29 cellular contexts compared by ENCODE assay signal in genomic region chr15:29053006-29053405, GRCh38.
"Had no signal": no experiment of that assay in that cellular context is flagged by ENCODE, and none has a peak within 500 bp of the region (broad histone marks: within the 10 kb centered on the region; RNA-seq: fewer than 3 reads in every experiment).

No MANE protein-coding gene starts in this region.

- H3K4me3 ChIP-seq: heart left ventricle, hepatocyte, lower lobe of right lung, ovary, right atrium auricular region, skin epidermis, stomach, testis, thyroid gland, transverse colon, upper lobe of left lung had no signal

- H3K36me3 ChIP-seq: heart left ventricle, lower lobe of right lung, neutrophil, ovary, right atrium auricular region, stomach, thyroid gland, transverse colon, upper lobe of left lung had no signal

- H3K4me1 ChIP-seq: heart left ventricle, lower lobe of right lung, right atrium auricular region, stomach, testis, thyroid gland, transverse colon, upper lobe of left lung had no signal

- H3K79me2 ChIP-seq: hepatocyte had no signal

- H3K27me3 ChIP-seq: heart left ventricle, hepatocyte, neutrophil, ovary, right atrium auricular region, stomach, testis, thyroid gland, transverse colon, upper lobe of left lung had no signal

- H3K27ac ChIP-seq: heart left ventricle, hepatocyte, lower lobe of right lung, neutrophil, ovary, right atrium auricular region, skin epidermis, stomach, testis, thyroid gland, transverse colon, upper lobe of left lung had no signal

- H2AFZ ChIP-seq: hepatocyte had no signal

- DNase-seq: heart left ventricle; kidney glomerular epithelial cell; left cardiac atrium; left ventricle myocardium superior; lower lobe of right lung; mammary epithelial cell; mesenchymal stem cell; naive B cell; occipital lobe; ovary; stimulated activated CD4-positive, alpha-beta T cell treated with anti-CD3 and anti-CD28 coated beads, Interleukin-12 subunit alpha, Interleukin-12 subunit beta, amount 100 ng/mL, for 4 hours; stimulated activated CD4-positive, alpha-beta T cell treated with anti-CD3 and anti-CD28 coated beads, Interleukin-15, amount 100 ng/mL, for 24 hours; stimulated activated CD4-positive, alpha-beta T cell treated with anti-CD3 and anti-CD28 coated beads, Interleukin-2, amount 100 ng/mL, for 24 hours; stimulated activated CD4-positive, alpha-beta T cell treated with anti-CD3 and anti-CD28 coated beads, Interleukin-4, amount 100 ng/mL, for 1 hour; stimulated activated naive B cell treated with anti-CD40 and anti-IgM and Interleukin-4, amounts not matched to agents 10 μg/mL and 1 μg/mL and 100 μg/mL, for 72 hours; stimulated activated naive CD8-positive, alpha-beta T cell treated with anti-CD3 and anti-CD28 coated beads, Interleukin-15, Interleukin-2, amounts not matched to agents 100 U/mL and 50 U/mL, for 24 hours; stomach; testis; thyroid gland; transverse colon had no signal

- ATAC-seq: heart left ventricle; left cardiac atrium; left lobe of liver; left ventricle myocardium superior; lower lobe of right lung; sciatic nerve; stimulated activated naive B cell treated with anti-CD40 and anti-IgM and Interleukin-4, amounts not matched to agents 10 μg/mL and 1 μg/mL and 100 μg/mL, for 72 hours; stimulated activated naive CD8-positive, alpha-beta T cell treated with anti-CD3 and anti-CD28 coated beads, Interleukin-15, Interleukin-2, amounts not matched to agents 100 U/mL and 50 U/mL, for 24 hours had no signal

- H3K9me3 ChIP-seq: heart left ventricle, lower lobe of right lung, neutrophil, ovary, right atrium auricular region, testis, thyroid gland, transverse colon had no signal

- FAIRE-seq: keratinocyte, urothelium cell line had no signal

- H3K4me2 ChIP-seq: hepatocyte had no signal
